In the genomic region with DNA sequence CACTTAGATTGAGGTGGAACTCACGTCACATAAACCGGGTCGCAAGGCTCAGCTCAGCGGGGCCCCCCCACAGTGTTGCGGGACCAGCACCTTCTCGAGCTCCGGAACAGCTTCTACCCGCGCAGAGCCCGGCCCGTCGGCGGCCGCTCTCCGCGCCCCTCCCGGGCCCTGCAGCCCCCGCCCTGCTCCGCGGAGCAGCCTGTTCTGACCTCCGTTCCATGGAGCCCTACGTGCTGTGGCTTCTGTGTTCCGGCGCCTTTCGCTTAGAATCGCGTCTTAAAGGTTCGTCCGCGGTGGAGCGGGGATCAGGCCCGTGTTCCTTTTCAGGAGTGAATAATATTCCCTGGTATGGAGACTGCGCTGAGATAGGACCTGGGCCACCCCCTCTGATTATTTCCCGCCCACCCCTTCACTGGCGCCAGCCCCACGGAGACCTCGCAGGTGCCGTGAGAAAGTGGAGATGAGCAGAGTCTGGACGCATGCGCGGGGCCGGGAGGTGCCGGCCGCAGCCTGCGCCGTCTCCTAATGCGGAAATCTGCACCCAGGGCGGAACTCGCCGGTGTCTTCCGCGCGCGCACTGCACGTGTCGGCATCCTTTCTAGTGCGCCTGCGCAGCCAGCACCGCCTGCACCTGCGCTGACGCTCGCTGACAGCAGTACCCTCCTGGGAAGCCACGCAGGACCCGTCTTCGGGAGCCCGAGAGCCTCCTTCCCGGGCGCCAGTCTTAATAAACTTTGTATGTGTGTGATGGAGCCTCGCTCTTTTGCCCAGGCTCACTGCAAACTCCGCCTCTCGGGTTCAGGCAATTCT, we compare ENCODE assay signal across 1 cellular context.
TF ChIP-seq lines count a peak whose summit lies in the region.

No MANE protein-coding gene starts in this region.

TF ChIP-seq in GM23338, 12 proteins besides CTCF, POLR2A, EP300 and RAD21 (continued from another document):
- TF ChIP-seq, protein P1, sequence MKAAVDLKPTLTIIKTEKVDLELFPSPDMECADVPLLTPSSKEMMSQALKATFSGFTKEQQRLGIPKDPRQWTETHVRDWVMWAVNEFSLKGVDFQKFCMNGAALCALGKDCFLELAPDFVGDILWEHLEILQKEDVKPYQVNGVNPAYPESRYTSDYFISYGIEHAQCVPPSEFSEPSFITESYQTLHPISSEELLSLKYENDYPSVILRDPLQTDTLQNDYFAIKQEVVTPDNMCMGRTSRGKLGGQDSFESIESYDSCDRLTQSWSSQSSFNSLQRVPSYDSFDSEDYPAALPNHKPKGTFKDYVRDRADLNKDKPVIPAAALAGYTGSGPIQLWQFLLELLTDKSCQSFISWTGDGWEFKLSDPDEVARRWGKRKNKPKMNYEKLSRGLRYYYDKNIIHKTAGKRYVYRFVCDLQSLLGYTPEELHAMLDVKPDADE (IDR thresholded peaks at IDR 0.05): no peak
